ENCODE assay signal across 8 cellular contexts in genomic region chr12:57520008-57520726, GRCh38. TPM values are rescaled to one million over a fixed set of nuclear protein-coding genes. Genes with fewer than 3 reads are reported as not detected.
DNase-seq lines count a peak whose midpoint lies in the region; TF ChIP-seq lines count a peak whose summit lies in the region.

TSS of gene DDIT3 (minus strand) at chr12:57520514. CDS start at chr12:57517406, 3,108 bp downstream.

- peak within 1 kb of the TSS; percentile 100 for H3K27ac ChIP-seq in neutrophil

- peaks cover 53 to 56% of the 10 kb centered on the region in 2 experiments for H3K4me1 ChIP-seq in neutrophil (ENCODE audit: control insufficient read depth in 1 of 2, insufficient read depth in 1 of 2, low read depth in 1 of 2, low read length in 1 of 2)

- in situ Hi-C loops in SK-MEL-5 (cut with HindIII; ENCODE audit: low pct_unique_long_range_greater_than_20kb, low sequenced_read_pairs), result no loop called here

- DNase-seq in GM04504 (ENCODE audit: low read depth), result peak; percentile 98
- DNase-seq in HFF-Myc (ENCODE audit: extremely low read depth, low read depth), result peak; percentile 90
- peak; percentile 99 for DNase-seq in NAMALWA (ENCODE audit: low spot score)
- peak; percentile 99 for DNase-seq in SK-MEL-5 (ENCODE audit: low read depth, low spot score)
- DNase-seq in activated naive CD4-positive, alpha-beta T cell treated with Interleukin-2 at 50 U/mL for 16 hours, result peak; percentile 99
- peak; percentile 96 for DNase-seq in foreskin melanocyte

- TF ChIP-seq CTCF in HFF-Myc (IDR thresholded peaks at IDR 0.05; ENCODE audit: low read depth, low read length, missing control alignments) (no peak), neutrophil (IDR thresholded peaks at IDR 0.05) (peak; percentile 37), subcutaneous adipose tissue (IDR thresholded peaks at IDR 0.05; ENCODE audit: low read depth) (no peak)

- H3K27me3 ChIP-seq in neutrophil, result no peaks in the 10 kb centered on the region

- peaks cover 48% of the 10 kb centered on the region for H3K36me3 ChIP-seq in neutrophil

- H3K9me3 ChIP-seq in neutrophil, result no peaks in the 10 kb centered on the region

- peak within 1 kb of the TSS; percentile 69 for H3K4me3 ChIP-seq in HFF-Myc (replicated peaks; ENCODE audit: low read depth, low read length)
- peak within 1 kb of the TSS; percentile 78 to 98 for H3K4me3 ChIP-seq in neutrophil (ENCODE audit: low read depth in 1 of 2, low read length in 1 of 2)

RNA-seq across cellular contexts. Expression of gene DDIT3, which starts in this region (rescaled TPM):
- 103 and 117 TPM in 2 replicates for total RNA-seq in SK-MEL-5 (2014; rRNA removed; shearing (Covaris generic))
- 66.0 and 67.8 TPM in 2 replicates for polyA plus RNA-seq in SK-MEL-5 (2015; cell fraction: cytosol; rRNA removed)
- 312 and 378 TPM in 2 replicates for polyA plus RNA-seq in SK-MEL-5 (2015; cell fraction: nucleus; rRNA removed)
- 10 to 100 TPM; 23.3 to 68.8 (median 45.1) TPM for total RNA-seq in subcutaneous adipose tissue

Comparison
In these comparisons a context has a peak if more than half of its experiments do, and no peak if none do; other contexts are left out.
1. Peak in every context shown above with its lines: DNase-seq, H3K4me3 ChIP-seq and H3K27ac ChIP-seq.